ENCODE assay signal across 9 cellular contexts in the genomic region with DNA sequence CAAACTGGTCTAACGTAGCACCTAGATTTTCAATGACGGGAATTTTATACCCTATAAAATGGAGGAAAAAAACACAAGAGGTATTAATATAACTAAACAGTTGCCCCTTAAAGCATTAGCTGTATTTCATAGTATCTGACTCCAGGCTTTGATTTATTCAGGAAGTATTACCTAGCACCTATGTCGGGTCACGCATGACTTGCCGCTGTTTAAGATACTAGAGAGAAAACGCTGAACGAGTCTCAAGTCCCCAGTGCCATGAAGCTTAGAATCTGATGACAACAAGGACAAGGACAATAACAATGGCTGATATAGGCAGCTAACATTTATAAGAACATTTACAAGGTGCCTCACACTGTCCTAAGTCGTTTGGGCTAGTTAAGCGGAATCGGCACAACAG. TPM values are rescaled to one million over a fixed set of nuclear protein-coding genes. Genes with fewer than 3 reads are reported as not detected.
DNase-seq lines count a peak whose midpoint lies in the region; ATAC-seq and TF ChIP-seq lines count a peak whose summit lies in the region.
"Had no signal": no experiment of that assay in that cellular context is flagged by ENCODE, and none has a peak within 500 bp of the region (broad histone marks: within the 10 kb centered on the region; RNA-seq: fewer than 3 reads in every experiment).

No MANE protein-coding gene starts in this region.

- peaks cover 37% of the 10 kb centered on the region for H3K4me1 ChIP-seq in vagina

- H3K4me1 Mint-ChIP-seq in stimulated activated naive CD8-positive, alpha-beta T cell treated with anti-CD3 and anti-CD28 coated beads, Interleukin-15, Interleukin-2, amounts not matched to agents 100 ng/mL and 50 ng/mL, for 24 hours (ENCODE audit: low read depth): peaks cover 60% of the 10 kb centered on the region
- peaks cover 50% of the 10 kb centered on the region for H3K4me1 Mint-ChIP-seq in activated T-helper 2 cell treated with anti-CD3 and anti-CD28 coated beads, Interferon-gamma antibody, Interleukin-2, Interleukin-4, amounts not matched to agents 10 μg/mL and 5 μg/mL and 100 μg/mL, durations not matched to agents 14 hours and 24 hours and 36 hours (ENCODE audit: low read depth)

- no peaks in the 10 kb centered on the region for H3K27me3 Mint-ChIP-seq in stimulated activated naive CD8-positive, alpha-beta T cell treated with anti-CD3 and anti-CD28 coated beads, Interleukin-15, Interleukin-2, amounts not matched to agents 100 ng/mL and 50 ng/mL, for 24 hours
- no peaks in the 10 kb centered on the region for H3K27me3 Mint-ChIP-seq in activated T-helper 2 cell treated with anti-CD3 and anti-CD28 coated beads, Interferon-gamma antibody, Interleukin-2, Interleukin-4, amounts not matched to agents 10 μg/mL and 5 μg/mL and 100 μg/mL, durations not matched to agents 14 hours and 24 hours and 36 hours (ENCODE audit: low read depth)

- no peaks in the 10 kb centered on the region for H3K9me3 ChIP-seq in vagina

- H3K27me3 ChIP-seq in vagina: no peaks in the 10 kb centered on the region

- peak overlapping the region; percentile 77 to 92 for H3K4me3 ChIP-seq in vagina

- H3K4me3 Mint-ChIP-seq in stimulated activated naive CD8-positive, alpha-beta T cell treated with anti-CD3 and anti-CD28 coated beads, Interleukin-15, Interleukin-2, amounts not matched to agents 100 ng/mL and 50 ng/mL, for 24 hours: peak overlapping the region; percentile 98
- peak overlapping the region; percentile 98 for H3K4me3 Mint-ChIP-seq in activated T-helper 2 cell treated with anti-CD3 and anti-CD28 coated beads, Interferon-gamma antibody, Interleukin-2, Interleukin-4, amounts not matched to agents 10 μg/mL and 5 μg/mL and 100 μg/mL, durations not matched to agents 14 hours and 24 hours and 36 hours (ENCODE audit: low read depth)

- peak overlapping the region; percentile 99 for H3K27ac Mint-ChIP-seq in stimulated activated naive CD8-positive, alpha-beta T cell treated with anti-CD3 and anti-CD28 coated beads, Interleukin-15, Interleukin-2, amounts not matched to agents 100 ng/mL and 50 ng/mL, for 24 hours
- peak overlapping the region; percentile 95 for H3K27ac Mint-ChIP-seq in activated T-helper 2 cell treated with anti-CD3 and anti-CD28 coated beads, Interferon-gamma antibody, Interleukin-2, Interleukin-4, amounts not matched to agents 10 μg/mL and 5 μg/mL and 100 μg/mL, durations not matched to agents 14 hours and 24 hours and 36 hours

- H3K36me3 ChIP-seq in vagina: peaks cover 0 to 5% of the 10 kb centered on the region in 2 donors

- intact Hi-C loops in activated T-helper 2 cell treated with anti-CD3 and anti-CD28 coated beads, Interferon-gamma antibody, Interleukin-2, Interleukin-4, amounts not matched to agents 10 μg/mL and 5 μg/mL and 100 μg/mL, durations not matched to agents 14 hours and 24 hours and 36 hours (cut with micrococcal nuclease): no loop called here
- intact Hi-C loops in vagina (cut with DNase I): no loop called here

- H3K9me3 Mint-ChIP-seq in stimulated activated naive CD8-positive, alpha-beta T cell treated with anti-CD3 and anti-CD28 coated beads, Interleukin-15, Interleukin-2, amounts not matched to agents 100 ng/mL and 50 ng/mL, for 24 hours: no peaks in the 10 kb centered on the region
- no peaks in the 10 kb centered on the region for H3K9me3 Mint-ChIP-seq in activated T-helper 2 cell treated with anti-CD3 and anti-CD28 coated beads, Interferon-gamma antibody, Interleukin-2, Interleukin-4, amounts not matched to agents 10 μg/mL and 5 μg/mL and 100 μg/mL, durations not matched to agents 14 hours and 24 hours and 36 hours

- H3K36me3 Mint-ChIP-seq in stimulated activated naive CD8-positive, alpha-beta T cell treated with anti-CD3 and anti-CD28 coated beads, Interleukin-15, Interleukin-2, amounts not matched to agents 100 ng/mL and 50 ng/mL, for 24 hours (ENCODE audit: low read depth): peaks cover 60% of the 10 kb centered on the region
- H3K36me3 Mint-ChIP-seq in activated T-helper 2 cell treated with anti-CD3 and anti-CD28 coated beads, Interferon-gamma antibody, Interleukin-2, Interleukin-4, amounts not matched to agents 10 μg/mL and 5 μg/mL and 100 μg/mL, durations not matched to agents 14 hours and 24 hours and 36 hours (ENCODE audit: low read depth): peaks cover 60% of the 10 kb centered on the region

- no peak for TF ChIP-seq POLR2A in vagina (IDR thresholded peaks at IDR 0.05)

- ATAC-seq in stimulated activated naive CD8-positive, alpha-beta T cell treated with anti-CD3 and anti-CD28 coated beads, Interleukin-15, Interleukin-2, amounts not matched to agents 100 U/mL and 50 U/mL, for 24 hours: no peak
- no peak for ATAC-seq in GM18870 (IDR thresholded peaks at IDR 0.05; ENCODE audit: unreplicated experiment)

- no peak for TF ChIP-seq CTCF in vagina (IDR thresholded peaks at IDR 0.05)

- no peak for DNase-seq in stimulated activated naive CD8-positive, alpha-beta T cell treated with anti-CD3 and anti-CD28 coated beads, Interleukin-15, Interleukin-2, amounts not matched to agents 100 U/mL and 50 U/mL, for 24 hours
- no peak for DNase-seq in activated T-helper 2 cell treated with anti-CD3 and anti-CD28 coated beads, Interferon-gamma antibody, Interleukin-2, Interleukin-4, amounts not matched to agents 10 μg/mL and 5 μg/mL and 100 μg/mL, durations not matched to agents 14 hours and 24 hours and 36 hours (ENCODE audit: low spot score)
- peak; percentile 50 for DNase-seq in kidney tubule cell (ENCODE audit: low spot score)
- DNase-seq in vagina (ENCODE audit: extremely low spot score in 2 of 2): no peak
- DNase-seq in stimulated activated naive CD4-positive, alpha-beta T cell (lab: John Stamatoyannopoulos, UW): no peak
- no peak for DNase-seq in HUDEP-2 (lab: John Stamatoyannopoulos, UW; ENCODE audit: unreplicated experiment in 76 of 76)
- DNase-seq: NCI-H1930 had no signal

- no peak overlapping the region for H3K27ac ChIP-seq in vagina

RNA-seq across cellular contexts. Expression of a gene that starts 1.9 kb away (rescaled TPM):
- 189 and 197 TPM in 2 replicates for total RNA-seq in activated T-helper 2 cell treated with anti-CD3 and anti-CD28 coated beads, Interferon-gamma antibody, Interleukin-2, Interleukin-4, amounts not matched to agents 10 μg/mL and 5 μg/mL and 100 μg/mL, durations not matched to agents 14 hours and 24 hours and 36 hours
- 30.7 TPM for total RNA-seq in vagina

RNA-seq across cellular contexts. Expression of a gene that starts 15.8 kb away (rescaled TPM):
- 39.2 and 40.5 TPM in 2 replicates for total RNA-seq in activated T-helper 2 cell treated with anti-CD3 and anti-CD28 coated beads, Interferon-gamma antibody, Interleukin-2, Interleukin-4, amounts not matched to agents 10 μg/mL and 5 μg/mL and 100 μg/mL, durations not matched to agents 14 hours and 24 hours and 36 hours
- total RNA-seq in vagina: 47.6 TPM

RNA-seq across cellular contexts. Expression of a gene that starts 41.3 kb away (rescaled TPM):
- total RNA-seq in activated T-helper 2 cell treated with anti-CD3 and anti-CD28 coated beads, Interferon-gamma antibody, Interleukin-2, Interleukin-4, amounts not matched to agents 10 μg/mL and 5 μg/mL and 100 μg/mL, durations not matched to agents 14 hours and 24 hours and 36 hours: 50.5 and 52.2 TPM in 2 replicates
- total RNA-seq in vagina: 28.0 TPM
